14 cellular contexts compared by ENCODE assay signal in the genomic region with DNA sequence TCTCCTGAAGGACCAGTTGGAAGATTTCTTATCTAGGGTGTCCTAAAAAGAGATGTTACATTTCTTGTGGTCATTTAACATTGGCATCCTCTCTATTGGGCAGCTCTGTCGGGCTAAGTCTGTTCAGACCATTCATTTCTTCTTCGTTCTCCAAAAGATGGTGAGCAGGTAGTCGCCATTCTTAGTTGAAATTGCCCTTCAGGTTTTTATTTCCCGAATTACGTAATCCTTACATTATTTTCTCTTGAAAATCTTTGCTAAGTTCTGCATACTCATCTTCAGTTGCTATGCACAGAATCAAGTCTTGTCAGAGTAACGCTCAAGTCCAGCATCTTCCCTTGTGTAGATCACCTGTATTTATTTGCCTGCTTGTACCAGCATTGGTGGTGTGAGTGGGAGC. TPM values are rescaled to one million over a fixed set of nuclear protein-coding genes. Genes with fewer than 3 reads are reported as not detected.
DNase-seq lines count a peak whose midpoint lies in the region; ATAC-seq, FAIRE-seq and TF ChIP-seq lines count a peak whose summit lies in the region.
"Had no signal": no experiment of that assay in that cellular context is flagged by ENCODE, and none has a peak within 500 bp of the region (broad histone marks: within the 10 kb centered on the region; RNA-seq: fewer than 3 reads in every experiment).

No MANE protein-coding gene starts in this region.

- H3K4me2 ChIP-seq in astrocyte (ENCODE audit: low read length) = peak overlapping the region; percentile 32

- WGBS in thymus = 98% methylated on average over 6 of the region's 6 CpGs

- no peak for DNase-seq in activated CD8-positive, alpha-beta T cell treated with anti-CD3 and anti-CD28 coated beads for 36 hours
- no peak for DNase-seq in activated CD8-positive, alpha-beta T cell treated with anti-CD3 and anti-CD28 coated beads, Interleukin-2, amount 10 ng/mL, durations not matched to agents 7 days and 5 days
- DNase-seq in astrocyte (ENCODE audit: low read depth) (no peak), memory B cell (ENCODE audit: low spot score in 2 of 2) (no peak), NCI-H2107 treated with DMSO at 0.1 percent for 48 hours (lab: John Stamatoyannopoulos, UW; ENCODE audit: unreplicated experiment) (no peak), NCI-H187 (lab: John Stamatoyannopoulos, UW) (no peak)
- DNase-seq: activated CD8-positive, alpha-beta memory T cell treated with anti-CD3 and anti-CD28 coated beads, Interleukin-2, amount 50 U/mL, for 4 hours; head of caudate nucleus; NCI-H526; stimulated activated CD4-positive, alpha-beta T cell treated with anti-CD3 and anti-CD28 coated beads, Interleukin-4, amount 100 ng/mL, for 24 hours had no signal

- H3K9ac ChIP-seq in astrocyte (ENCODE audit: low read length) = no peak overlapping the region

- no peak overlapping the region for H2AFZ ChIP-seq in astrocyte (ENCODE audit: low read depth, low read length)

- peak overlapping the region; percentile 75 for H3K27ac Mint-ChIP-seq in activated CD8-positive, alpha-beta T cell treated with anti-CD3 and anti-CD28 coated beads for 36 hours
- H3K27ac Mint-ChIP-seq in activated CD8-positive, alpha-beta T cell treated with anti-CD3 and anti-CD28 coated beads, Interleukin-2, amount 10 ng/mL, durations not matched to agents 7 days and 5 days = no peak overlapping the region
- no peak overlapping the region for H3K27ac Mint-ChIP-seq in astrocyte (ENCODE audit: unreplicated experiment)
- H3K27ac Mint-ChIP-seq in memory B cell = peak overlapping the region; percentile 70

- H3K9me3 ChIP-seq in astrocyte (ENCODE audit: insufficient read depth, low read depth, low read length) (no peaks in the 10 kb centered on the region), thymus (ENCODE audit: control insufficient read depth) (peaks cover 1% of the 10 kb centered on the region)

- no peaks in the 10 kb centered on the region for H3K27me3 Mint-ChIP-seq in activated CD8-positive, alpha-beta T cell treated with anti-CD3 and anti-CD28 coated beads for 36 hours
- H3K27me3 Mint-ChIP-seq in activated CD8-positive, alpha-beta T cell treated with anti-CD3 and anti-CD28 coated beads, Interleukin-2, amount 10 ng/mL, durations not matched to agents 7 days and 5 days (ENCODE audit: low read depth) = no peaks in the 10 kb centered on the region
- H3K27me3 Mint-ChIP-seq in astrocyte (ENCODE audit: low read depth, unreplicated experiment) (no peaks in the 10 kb centered on the region), memory B cell (no peaks in the 10 kb centered on the region)

- CTCF ChIA-PET in activated CD8-positive, alpha-beta T cell treated with anti-CD3 and anti-CD28 coated beads for 36 hours (lab: Charles Lee) = no interaction called here
- CTCF ChIA-PET in activated CD8-positive, alpha-beta T cell treated with anti-CD3 and anti-CD28 coated beads, Interleukin-2, amount 10 ng/mL, durations not matched to agents 7 days and 5 days (lab: Charles Lee) = no interaction called here

- peaks cover 89% of the 10 kb centered on the region for H4K20me1 ChIP-seq in astrocyte (ENCODE audit: insufficient read depth, low read length)

- no peak overlapping the region for H3K4me3 Mint-ChIP-seq in activated CD8-positive, alpha-beta T cell treated with anti-CD3 and anti-CD28 coated beads for 36 hours
- no peak overlapping the region for H3K4me3 Mint-ChIP-seq in activated CD8-positive, alpha-beta T cell treated with anti-CD3 and anti-CD28 coated beads, Interleukin-2, amount 10 ng/mL, durations not matched to agents 7 days and 5 days
- H3K4me3 Mint-ChIP-seq in astrocyte (ENCODE audit: unreplicated experiment) (peak overlapping the region; percentile 9), memory B cell (no peak overlapping the region)
- H3K4me3 Mint-ChIP-seq: neural crest cell had no signal

- ATAC-seq in activated CD8-positive, alpha-beta T cell treated with anti-CD3 and anti-CD28 coated beads for 36 hours = no peak
- ATAC-seq in activated CD8-positive, alpha-beta T cell treated with anti-CD3 and anti-CD28 coated beads, Interleukin-2, amount 10 ng/mL, durations not matched to agents 7 days and 5 days = no peak
- ATAC-seq in memory B cell (ENCODE audit: low read depth) = no peak
- no peak for ATAC-seq in GM21360 (IDR thresholded peaks at IDR 0.05; ENCODE audit: unreplicated experiment)

- H3K27me3 ChIP-seq in astrocyte (ENCODE audit: insufficient read depth, low read length) (no peaks in the 10 kb centered on the region), thymus (ENCODE audit: control insufficient read depth, insufficient read depth) (no peaks in the 10 kb centered on the region)

- POLR2A ChIA-PET in activated CD8-positive, alpha-beta T cell treated with anti-CD3 and anti-CD28 coated beads for 36 hours (lab: Charles Lee) = interaction anchor here (0.6 kb wide), 1 partner anchor 40 kb away, joined by 3 read pairs; no protein-coding TSS in a partner anchor
- POLR2A ChIA-PET in activated CD8-positive, alpha-beta T cell treated with anti-CD3 and anti-CD28 coated beads, Interleukin-2, amount 10 ng/mL, durations not matched to agents 7 days and 5 days (lab: Charles Lee) = interaction anchor here (0.6 kb wide), 1 partner anchor 77 kb away, joined by 3 read pairs; no protein-coding TSS in a partner anchor

- FAIRE-seq in astrocyte (lab: Jason Lieb, UNC) = no peak
- FAIRE-seq: colon had no signal

- peaks cover 28% of the 10 kb centered on the region for H3K36me3 ChIP-seq in astrocyte (ENCODE audit: insufficient read depth, low read length)
- peaks cover 50% of the 10 kb centered on the region for H3K36me3 ChIP-seq in thymus (ENCODE audit: control insufficient read depth, insufficient read depth)

- no peak overlapping the region for H3K4me3 ChIP-seq in astrocyte (ENCODE audit: insufficient read depth, low read depth, low read length)
- H3K4me3 ChIP-seq in thymus (ENCODE audit: low read length) = no peak overlapping the region

- H3K36me3 Mint-ChIP-seq in activated CD8-positive, alpha-beta T cell treated with anti-CD3 and anti-CD28 coated beads for 36 hours (ENCODE audit: low read depth) = peaks cover 39% of the 10 kb centered on the region
- peaks cover 52% of the 10 kb centered on the region for H3K36me3 Mint-ChIP-seq in activated CD8-positive, alpha-beta T cell treated with anti-CD3 and anti-CD28 coated beads, Interleukin-2, amount 10 ng/mL, durations not matched to agents 7 days and 5 days (ENCODE audit: low read depth)
- H3K36me3 Mint-ChIP-seq in astrocyte (ENCODE audit: low read depth, unreplicated experiment) (peaks cover 21% of the 10 kb centered on the region), memory B cell (peaks cover 26% of the 10 kb centered on the region)

- TF ChIP-seq CTCF in activated CD8-positive, alpha-beta T cell treated with anti-CD3 and anti-CD28 coated beads for 36 hours (IDR thresholded peaks at IDR 0.05) = no peak
- TF ChIP-seq CTCF in astrocyte (IDR thresholded peaks at IDR 0.05; ENCODE audit: insufficient read depth, low read depth, low read length) = no peak

- H3K4me1 ChIP-seq in astrocyte (ENCODE audit: insufficient read depth, low read length) = peaks cover 22% of the 10 kb centered on the region
- no peaks in the 10 kb centered on the region for H3K4me1 ChIP-seq in thymus (ENCODE audit: control insufficient read depth, insufficient read depth, low read length)

- peak overlapping the region; percentile 42 for H3K27ac ChIP-seq in astrocyte (ENCODE audit: low read depth, low read length)
- H3K27ac ChIP-seq in thymus (ENCODE audit: low read depth) = peak overlapping the region; percentile 25

- no peaks in the 10 kb centered on the region for H3K9me3 Mint-ChIP-seq in activated CD8-positive, alpha-beta T cell treated with anti-CD3 and anti-CD28 coated beads for 36 hours
- H3K9me3 Mint-ChIP-seq in activated CD8-positive, alpha-beta T cell treated with anti-CD3 and anti-CD28 coated beads, Interleukin-2, amount 10 ng/mL, durations not matched to agents 7 days and 5 days (ENCODE audit: insufficient read depth) = no peaks in the 10 kb centered on the region
- no peaks in the 10 kb centered on the region for H3K9me3 Mint-ChIP-seq in astrocyte (ENCODE audit: unreplicated experiment)
- no peaks in the 10 kb centered on the region for H3K9me3 Mint-ChIP-seq in memory B cell
- H3K9me3 Mint-ChIP-seq: neural crest cell had no signal

- peaks cover 48% of the 10 kb centered on the region for H3K4me1 Mint-ChIP-seq in activated CD8-positive, alpha-beta T cell treated with anti-CD3 and anti-CD28 coated beads for 36 hours (ENCODE audit: low read depth)
- peaks cover 41% of the 10 kb centered on the region for H3K4me1 Mint-ChIP-seq in activated CD8-positive, alpha-beta T cell treated with anti-CD3 and anti-CD28 coated beads, Interleukin-2, amount 10 ng/mL, durations not matched to agents 7 days and 5 days (ENCODE audit: low read depth)
- H3K4me1 Mint-ChIP-seq in astrocyte (ENCODE audit: low read depth, unreplicated experiment) (peaks cover 36% of the 10 kb centered on the region), memory B cell (peaks cover 27% of the 10 kb centered on the region)
- H3K4me1 Mint-ChIP-seq: neural crest cell had no signal

- H3K79me2 ChIP-seq in astrocyte (ENCODE audit: insufficient read depth, low read length) = peaks cover 99% of the 10 kb centered on the region

- intact Hi-C loops in activated CD8-positive, alpha-beta T cell treated with anti-CD3 and anti-CD28 coated beads for 36 hours (cut with micrococcal nuclease) = no loop called here

RNA-seq across cellular contexts. Expression of a gene that starts 19.8 kb away (rescaled TPM):
- 100 to 1,000 TPM; 143 to 152 TPM for total RNA-seq in activated CD8-positive, alpha-beta T cell treated with anti-CD3 and anti-CD28 coated beads for 36 hours
- 100 to 1,000 TPM; 182 to 186 TPM for total RNA-seq in activated CD8-positive, alpha-beta T cell treated with anti-CD3 and anti-CD28 coated beads, Interleukin-2, amount 10 ng/mL, durations not matched to agents 7 days and 5 days
- 322 and 340 TPM in 2 replicates for total RNA-seq in astrocyte
- 209 TPM for polyA plus RNA-seq in thymus

RNA-seq across cellular contexts. Expression of a gene that starts 45.3 kb away (rescaled TPM):
- total RNA-seq in activated CD8-positive, alpha-beta T cell treated with anti-CD3 and anti-CD28 coated beads for 36 hours = 10 to 100 TPM; 10.7 to 11.3 TPM
- 10 to 100 TPM; 11.6 to 16.7 TPM for total RNA-seq in activated CD8-positive, alpha-beta T cell treated with anti-CD3 and anti-CD28 coated beads, Interleukin-2, amount 10 ng/mL, durations not matched to agents 7 days and 5 days
- 23.9 and 25.1 TPM in 2 replicates for total RNA-seq in astrocyte
- 17.1 TPM for polyA plus RNA-seq in thymus

RNA-seq across cellular contexts. Expression of a gene that starts 53.6 kb away (rescaled TPM):
- total RNA-seq in activated CD8-positive, alpha-beta T cell treated with anti-CD3 and anti-CD28 coated beads for 36 hours = 10 to 100 TPM; 17.7 to 20.2 TPM
- 10 to 100 TPM; 25.1 to 28.5 TPM for total RNA-seq in activated CD8-positive, alpha-beta T cell treated with anti-CD3 and anti-CD28 coated beads, Interleukin-2, amount 10 ng/mL, durations not matched to agents 7 days and 5 days
- total RNA-seq in astrocyte = 21.9 and 28.3 TPM in 2 replicates
- 19.4 TPM for polyA plus RNA-seq in thymus

Comparison
In these comparisons a context has a peak if more than half of its experiments do, and no peak if none do; other contexts are left out.
1. H3K27ac Mint-ChIP-seq: peak in activated CD8-positive, alpha-beta T cell treated with anti-CD3 and anti-CD28 coated beads for 36 hours (single experiment) and memory B cell (single experiment); none in activated CD8-positive, alpha-beta T cell treated with anti-CD3 and anti-CD28 coated beads, Interleukin-2, amount 10 ng/mL, durations not matched to agents 7 days and 5 days (single experiment) and astrocyte (single experiment).